In genomic region chr4:8580321-8581093, GRCh38 we compare ENCODE assay signal across 8 cellular contexts. TPM values are rescaled to one million over a fixed set of nuclear protein-coding genes. Genes with fewer than 3 reads are reported as not detected.
DNase-seq lines count a peak whose midpoint lies in the region; ATAC-seq and TF ChIP-seq lines count a peak whose summit lies in the region.

TSS of gene GPR78 (plus strand) at chr4:8580392. CDS start at chr4:8580983, 591 bp downstream.

- no peaks in the 10 kb centered on the region for H3K79me2 ChIP-seq in PC-9 (ENCODE audit: low read depth)

- H3K27ac ChIP-seq in PC-9 (no peak within 1 kb of the TSS), ectodermal cell (ENCODE audit: insufficient read depth, low read depth, low read length, poor library complexity, severe bottlenecking) (no peak within 1 kb of the TSS)

- BruUV-seq in PC-9 (replicated peaks; lab: Mats Ljungman, UMichigan) = no TSS peak

- H3K4me1 ChIP-seq in PC-9 (replicated peaks; ENCODE audit: insufficient read depth) (no peaks in the 10 kb centered on the region), ectodermal cell (ENCODE audit: control insufficient read depth, insufficient read depth, low read length) (peaks cover 11% of the 10 kb centered on the region)

- 1% methylated on average over 63 of the region's 63 CpGs for WGBS in ectodermal cell, 2 experiments
- 2 to 8% methylated on average over 24 to 38 of the region's 63 CpGs for WGBS in lower leg skin, 2 donors

- no peaks in the 10 kb centered on the region for H4K20me1 ChIP-seq in PC-9 (ENCODE audit: insufficient read depth)

- H3K4me3 ChIP-seq in GM06990 (replicated peaks; ENCODE audit: low read depth, low read length) = no peak within 1 kb of the TSS
- H3K4me3 ChIP-seq in PC-9 = no peak within 1 kb of the TSS
- H3K4me3 ChIP-seq in ectodermal cell (ENCODE audit: insufficient read depth, low read depth, low read length) = peak within 1 kb of the TSS; percentile 10
- H3K4me3 ChIP-seq in lower leg skin (ENCODE audit: low read depth, poor library complexity, severe bottlenecking) = no peak within 1 kb of the TSS

- peak within 1 kb of the TSS; percentile 20 for H3K4me3 Mint-ChIP-seq in mesothelial cell of epicardium

- intact Hi-C loops in PC-9 (cut with micrococcal nuclease; ENCODE audit: unreplicated experiment) = no loop called here
- intact Hi-C loops in lower leg skin (cut with DNase I; ENCODE audit: low total_unique reads) = loop anchor here (10.0 kb wide), 1 partner anchor 106 kb away; no protein-coding TSS in a partner anchor

- no peaks in the 10 kb centered on the region for H3K9me3 ChIP-seq in PC-9 (ENCODE audit: insufficient read depth, low read depth)
- no peaks in the 10 kb centered on the region for H3K9me3 ChIP-seq in ectodermal cell (ENCODE audit: control insufficient read depth, low read length)

- ATAC-seq in GM18868 (IDR thresholded peaks at IDR 0.05; ENCODE audit: unreplicated experiment) = no peak
- ATAC-seq in HG03045 (IDR thresholded peaks at IDR 0.05; ENCODE audit: unreplicated experiment) = no peak

- peaks cover 72% of the 10 kb centered on the region for H3K27me3 Mint-ChIP-seq in mesothelial cell of epicardium (ENCODE audit: low read depth)

- no peaks in the 10 kb centered on the region for H3K9me3 Mint-ChIP-seq in mesothelial cell of epicardium

- no peaks in the 10 kb centered on the region for H3K9me2 ChIP-seq in PC-9 (ENCODE audit: insufficient read depth)

- no peaks in the 10 kb centered on the region; the same call in 1 of the 2 replicates for H3F3A ChIP-seq in PC-9 (ENCODE audit: insufficient read depth, low read depth)

- no peak within 1 kb of the TSS for H3K27ac Mint-ChIP-seq in mesothelial cell of epicardium

- H3K36me3 ChIP-seq in GM06990 (ENCODE audit: control insufficient read depth, insufficient read depth, low read length) (no peaks in the 10 kb centered on the region), PC-9 (ENCODE audit: low read depth) (no peaks in the 10 kb centered on the region), ectodermal cell (ENCODE audit: control insufficient read depth, insufficient read depth, low read length) (no peaks in the 10 kb centered on the region)

- no peak for TF ChIP-seq POLR2A in lower leg skin (IDR thresholded peaks at IDR 0.05)

- no peak within 1 kb of the TSS for H3K4me2 ChIP-seq in PC-9

- H2AFZ ChIP-seq in PC-9 = no peak within 1 kb of the TSS

- TF ChIP-seq CTCF in GM06990 (IDR thresholded peaks at IDR 0.05; ENCODE audit: insufficient read depth, low read length, poor library complexity, severe bottlenecking) (no peak), PC-9 (conservative IDR thresholded peaks at IDR 0.05) (no peak), mesothelial cell of epicardium (IDR thresholded peaks at IDR 0.05; ENCODE audit: unreplicated experiment) (no peak), lower leg skin (IDR thresholded peaks at IDR 0.05) (no peak)

- POLR2A ChIA-PET in PC-9 (lab: Charles Lee; ENCODE audit: unreplicated experiment) = no interaction called here

- CTCF ChIA-PET in PC-9 (lab: Charles Lee) = no interaction called here

- H3K4me1 Mint-ChIP-seq in mesothelial cell of epicardium = peaks cover 9% of the 10 kb centered on the region

- DNase-seq in GM06990 (ENCODE audit: extremely low read depth, insufficient read length) = peak; percentile 33
- DNase-seq in PC-9 = no peak
- peak; percentile 85 to 95 for DNase-seq in mesothelial cell of epicardium (ENCODE audit: low spot score in 2 of 2, unreplicated experiment in 2 of 2)
- DNase-seq in lower leg skin (ENCODE audit: low spot score in 2 of 2) = no peak
- DNase-seq in cerebellar nuclear complex (lab: John Stamatoyannopoulos, UW) = no peak

- no peaks in the 10 kb centered on the region for H3K36me3 Mint-ChIP-seq in mesothelial cell of epicardium

- H3K27me3 ChIP-seq in GM06990 (replicated peaks; ENCODE audit: control insufficient read depth, insufficient read depth, low read length) (no peaks in the 10 kb centered on the region; the same call in 1 of the 2 replicates), PC-9 (ENCODE audit: insufficient read depth, low read depth) (no peaks in the 10 kb centered on the region), ectodermal cell (ENCODE audit: control insufficient read depth, insufficient read depth, low read length, poor library complexity, severe bottlenecking) (peaks cover 83% of the 10 kb centered on the region)

RNA-seq across cellular contexts. Expression of gene GPR78, which starts in this region (rescaled TPM):
- 56.6 and 68.2 TPM in 2 replicates for total RNA-seq in PC-9 (2021)
- polyA plus RNA-seq in ectodermal cell (2013, experiment 1 of 4) = 0.28 TPM
- 0.43 TPM for polyA plus RNA-seq in ectodermal cell (2013, experiment 2 of 4)
- 0.27 TPM for polyA plus RNA-seq in ectodermal cell (2013, experiment 3 of 4)
- 0.45 TPM for polyA plus RNA-seq in ectodermal cell (2013, experiment 4 of 4)
- 2.4 to 3.8 TPM (median 3.2 TPM) in 3 replicates for total RNA-seq in mesothelial cell of epicardium
- not detected for total RNA-seq in lower leg skin

Comparison
In these comparisons a context has a peak if more than half of its experiments do, and no peak if none do; other contexts are left out.
1. RNA of gene GPR78 (total RNA-seq): 56.6 to 68.2 TPM in PC-9; 2.4 to 3.8 TPM in mesothelial cell of epicardium and not detected in lower leg skin; every median in the first group is over 10 times any median in the second.
2. DNase-seq: peak in GM06990 (single experiment) and mesothelial cell of epicardium (2 of 2); none in PC-9 (0 of 2), lower leg skin (0 of 2) and cerebellar nuclear complex (0 of 2).